In the genomic region with DNA sequence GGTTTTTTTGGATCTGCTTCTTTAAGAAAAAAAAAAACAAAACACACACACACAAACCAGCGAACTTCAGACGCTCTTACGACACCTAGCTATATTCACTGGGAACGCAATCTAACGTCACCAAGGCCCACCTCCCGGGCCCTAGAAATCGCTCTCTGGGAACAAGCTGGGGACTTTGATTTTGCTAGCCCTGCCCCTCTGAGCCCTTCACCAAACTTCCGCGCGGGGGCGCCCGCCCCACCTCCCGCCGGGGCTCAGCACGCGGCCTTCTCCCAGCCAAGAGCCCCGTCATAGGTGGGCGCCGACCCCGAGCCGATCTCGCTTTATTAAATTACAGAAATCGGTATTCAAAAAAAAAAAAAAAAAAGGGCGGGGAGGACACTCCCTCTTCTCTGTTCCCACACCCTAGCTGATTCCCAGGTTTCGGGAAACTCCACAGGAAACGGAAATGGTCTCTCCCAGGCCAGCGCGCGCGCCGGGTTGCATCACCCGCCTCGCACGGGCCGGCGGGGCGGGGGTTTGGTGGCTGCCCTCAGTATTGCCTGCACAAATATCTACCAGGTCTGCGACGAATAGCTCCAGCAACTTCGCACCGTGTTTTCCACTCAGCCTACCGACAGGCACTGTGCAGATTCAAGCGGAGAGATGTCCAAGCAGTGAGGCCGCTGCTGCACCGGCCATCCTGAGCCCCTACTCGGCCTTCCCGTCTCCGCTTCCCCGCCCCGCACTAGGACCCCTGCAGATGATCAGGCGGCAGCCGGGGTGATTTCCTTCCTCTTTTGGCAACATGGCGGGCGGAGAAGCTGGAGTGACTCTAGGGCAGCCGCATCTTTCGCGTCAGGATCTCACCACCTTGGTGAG, we compare ENCODE assay signal across 8 cellular contexts. TPM values are rescaled to one million over a fixed set of nuclear protein-coding genes. Genes with fewer than 3 reads are reported as not detected.
DNase-seq lines count a peak whose midpoint lies in the region; ATAC-seq and TF ChIP-seq lines count a peak whose summit lies in the region.

A gene (plus strand): TSS at position 775 of the 861 bp plus-strand sequence. CDS start 13 bp downstream, at position 788.

- no peaks in the 10 kb centered on the region for H3K27me3 Mint-ChIP-seq in chondrocyte (ENCODE audit: low read depth)

- H3K4me3 ChIP-seq in kidney epithelial cell (ENCODE audit: low read depth, low read length), result peak within 1 kb of the TSS; percentile 71

- TF ChIP-seq CTCF in chondrocyte (IDR thresholded peaks at IDR 0.05), result peak; percentile 93
- peak; percentile 81 for TF ChIP-seq CTCF in kidney epithelial cell (IDR thresholded peaks at IDR 0.05; ENCODE audit: insufficient read depth, low read length, poor library complexity, severe bottlenecking)

- H3K36me3 Mint-ChIP-seq in chondrocyte (ENCODE audit: low read depth), result peaks cover 8% of the 10 kb centered on the region

- no peaks in the 10 kb centered on the region for H3K9me3 Mint-ChIP-seq in chondrocyte (ENCODE audit: low read depth)

- H3K27me3 ChIP-seq in kidney epithelial cell (ENCODE audit: control insufficient read depth, insufficient read depth, low read length), result no peaks in the 10 kb centered on the region

- DNase-seq in Ammon's horn (ENCODE audit: low spot score) (peak; percentile 91), GM19238 (ENCODE audit: insufficient read length, low spot score) (peak; percentile 67), NCI-H510A treated with DMSO at 0.1 percent for 48 hours (lab: John Stamatoyannopoulos, UW) (peak; percentile 92), chondrocyte (ENCODE audit: low spot score) (peak; percentile 96), kidney epithelial cell (ENCODE audit: low read depth) (peak; percentile 90)
- DNase-seq in activated CD4-positive, alpha-beta T cell treated with anti-CD3 and anti-CD28 coated beads for 1 hour, result peak; percentile 72
- DNase-seq in stimulated activated CD4-positive, alpha-beta T cell treated with anti-CD3 and anti-CD28 coated beads, Interleukin-15, amount 100 ng/mL, for 48 hours (ENCODE audit: low read depth in 2 of 2), result peak; percentile 72 to 82

- H3K36me3 ChIP-seq in kidney epithelial cell (ENCODE audit: control insufficient read depth, insufficient read depth, low read length), result no peaks in the 10 kb centered on the region

- H3K4me3 Mint-ChIP-seq in chondrocyte (ENCODE audit: unreplicated experiment), result no peak within 1 kb of the TSS

- no peak within 1 kb of the TSS for H3K27ac Mint-ChIP-seq in chondrocyte (ENCODE audit: unreplicated experiment)

- H3K4me1 Mint-ChIP-seq in chondrocyte (ENCODE audit: low read depth), result peaks cover 14% of the 10 kb centered on the region

- peak; percentile 89 for ATAC-seq in HG03439 (IDR thresholded peaks at IDR 0.05; ENCODE audit: unreplicated experiment)

RNA-seq across cellular contexts. Expression of the gene that starts here (rescaled TPM):
- 241 to 295 TPM (median 288 TPM) in 3 replicates for total RNA-seq in chondrocyte
- 208 and 234 TPM in 2 replicates for total RNA-seq in kidney epithelial cell

Comparison
In these comparisons a context has a peak if more than half of its experiments do, and no peak if none do; other contexts are left out.
1. Peak in every context shown above with its lines: DNase-seq, ATAC-seq and H3K4me3 ChIP-seq.